8 cellular contexts compared by ENCODE assay signal in the genomic region with DNA sequence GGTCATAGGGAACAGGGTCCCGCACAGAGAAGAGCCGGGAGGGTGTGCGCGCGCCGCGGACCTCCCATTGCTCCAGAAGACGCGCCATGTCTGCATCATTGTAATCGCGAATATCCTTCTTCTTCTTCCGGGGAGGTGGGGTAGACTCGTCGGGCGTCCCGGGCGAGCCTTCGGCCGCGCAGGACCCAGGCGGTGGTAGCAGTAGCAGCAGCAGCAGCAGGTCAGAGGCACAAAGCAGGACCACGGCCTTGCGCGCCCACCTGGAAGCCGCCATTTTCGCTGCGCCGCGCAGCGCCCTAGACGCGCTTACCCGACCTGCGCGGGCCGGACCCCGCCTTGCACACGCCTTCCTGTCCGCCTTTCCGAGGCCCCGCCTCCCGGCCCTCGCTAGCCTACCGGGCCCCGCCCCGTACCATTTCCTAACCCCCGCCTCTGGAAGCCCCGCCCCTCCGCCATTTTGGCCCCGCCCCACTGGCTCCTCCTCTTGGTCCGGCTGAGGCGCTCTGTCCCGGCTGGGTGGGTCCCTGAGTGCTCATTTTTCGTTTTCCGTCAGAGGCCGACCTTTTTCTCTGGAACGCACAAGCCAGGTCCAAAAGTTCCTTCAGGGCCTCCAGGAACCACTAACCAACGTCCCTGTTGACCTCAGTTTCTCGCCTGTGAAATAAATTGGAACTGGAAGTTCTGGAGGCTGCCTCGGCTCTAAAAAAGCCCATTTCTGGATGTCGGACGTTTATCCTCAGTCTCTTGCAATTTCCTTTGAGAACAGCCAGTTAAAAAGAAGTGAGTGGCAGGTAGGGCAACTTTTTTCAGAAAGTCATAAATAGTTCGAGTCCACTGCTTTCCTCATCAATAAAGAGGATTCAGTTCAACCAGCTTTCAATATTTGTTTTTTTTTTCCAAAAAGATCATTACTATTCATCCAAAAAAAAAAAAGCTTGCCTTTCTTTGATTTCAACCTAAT.
DNase-seq lines count a peak whose midpoint lies in the region; ATAC-seq lines count a peak whose summit lies in the region.

A gene (minus strand): TSS at position 302 of the 961 bp plus-strand sequence. CDS start 28 bp downstream, at position 274.

- H4K20me1 ChIP-seq in BLaER1 treated with 17β-estradiol and CSF1 and Interleukin-3, amounts not matched to agents 10 nM and 100 nM = peaks cover 17 to 45% (median 39%) of the 10 kb centered on the region in 11 experiments; a peak in 21 of 22 replicates

- H3K27ac ChIP-seq in BLaER1 treated with 17β-estradiol and CSF1 and Interleukin-3, amounts not matched to agents 10 nM and 100 nM = peak within 1 kb of the TSS; percentile 72 to 93 (median 89)
- H3K27ac ChIP-seq in cingulate gyrus (ENCODE audit: low read depth, low read length) (peak within 1 kb of the TSS; percentile 94), layer of hippocampus (ENCODE audit: low read depth, low read length) (peak within 1 kb of the TSS; percentile 86)

- H3K9me3 ChIP-seq in BLaER1 treated with 17β-estradiol and CSF1 and Interleukin-3, amounts not matched to agents 10 nM and 100 nM (replicated peaks in 1 of 11) = no peaks in the 10 kb centered on the region

- ATAC-seq in GM19328 (IDR thresholded peaks at IDR 0.05; ENCODE audit: unreplicated experiment) (peak; percentile 93), HG03469 (IDR thresholded peaks at IDR 0.05; ENCODE audit: unreplicated experiment) (peak; percentile 80)

- H3K4me1 ChIP-seq in BLaER1 treated with 17β-estradiol and CSF1 and Interleukin-3, amounts not matched to agents 10 nM and 100 nM = peaks cover 55 to 65% (median 59%) of the 10 kb centered on the region in 10 experiments

- peak within 1 kb of the TSS; percentile 85 to 98 (median 94) for H3K4me2 ChIP-seq in BLaER1 treated with 17β-estradiol and CSF1 and Interleukin-3, amounts not matched to agents 10 nM and 100 nM

- peak within 1 kb of the TSS; percentile 73 to 95 (median 85) for H3K4me3 ChIP-seq in BLaER1 treated with 17β-estradiol and CSF1 and Interleukin-3, amounts not matched to agents 10 nM and 100 nM

- H3K9ac ChIP-seq in BLaER1 treated with 17β-estradiol and CSF1 and Interleukin-3, amounts not matched to agents 10 nM and 100 nM = peak within 1 kb of the TSS; percentile 81 to 92 (median 88)

- H3K27me3 ChIP-seq in BLaER1 treated with 17β-estradiol and CSF1 and Interleukin-3, amounts not matched to agents 10 nM and 100 nM = no peaks in the 10 kb centered on the region
- no peaks in the 10 kb centered on the region for H3K27me3 ChIP-seq in layer of hippocampus (ENCODE audit: control insufficient read depth, insufficient read depth, low read length)

- DNase-seq in NCI-H526 (lab: John Stamatoyannopoulos, UW) = peak; percentile 82 to 98
- DNase-seq in activated CD4-positive, alpha-beta T cell treated with anti-CD3 and anti-CD28 coated beads for 48 hours = peak; percentile 99
- peak; percentile 97 to 100 (median 98) for DNase-seq in stimulated activated CD4-positive, alpha-beta T cell treated with anti-CD3 and anti-CD28 coated beads, Interleukin-1b, Interleukin-23, amount 100 ng/mL, for 24 hours (ENCODE audit: low read depth in 4 of 4, low spot score in 1 of 4)

- H3K36me3 ChIP-seq in BLaER1 treated with 17β-estradiol and CSF1 and Interleukin-3, amounts not matched to agents 10 nM and 100 nM = peaks cover 0 to 16% (median 12%) of the 10 kb centered on the region in 11 experiments; a peak in 9 of 22 replicates

Comparison
In these comparisons a context has a peak if more than half of its experiments do, and no peak if none do; other contexts are left out.
1. Peak in every context shown above with its lines: DNase-seq, ATAC-seq, H3K4me3 ChIP-seq and H3K27ac ChIP-seq.